9 cellular contexts compared by ENCODE assay signal in the genomic region with DNA sequence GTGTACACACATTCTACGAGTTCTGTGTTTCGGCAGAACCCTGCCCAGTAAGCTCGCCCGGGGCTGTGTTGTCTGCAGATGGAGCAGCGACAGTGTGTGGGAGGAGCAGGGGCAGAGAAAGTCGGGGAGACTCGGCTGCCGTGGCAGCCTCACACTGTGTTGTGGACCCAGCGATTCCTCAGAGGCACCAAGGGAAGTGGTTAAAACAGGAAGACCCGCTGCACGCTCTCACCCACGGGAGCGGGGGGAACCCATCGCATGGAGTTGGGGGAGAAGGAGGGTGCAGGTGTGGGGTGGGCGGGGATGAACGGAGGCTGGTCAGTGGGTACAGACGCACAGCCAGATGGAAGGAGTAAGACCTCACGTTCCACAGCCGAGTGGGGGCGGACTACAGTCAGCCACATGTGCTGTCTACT.
A peak's percentile ranks its signal among the peaks of the same experiment; 100 is the strongest.
DNase-seq lines count a peak whose midpoint lies in the region; ATAC-seq and TF ChIP-seq lines count a peak whose summit lies in the region.
"Had no signal": no experiment of that assay in that cellular context is flagged by ENCODE, and none has a peak within 500 bp of the region (broad histone marks: within the 10 kb centered on the region; RNA-seq: fewer than 3 reads in every experiment).

No MANE protein-coding gene starts in this region.

- POLR2A ChIA-PET in activated B cell treated with CpG ODN at 0.5 μM for 24 hours (lab: Charles Lee), result no interaction called here

- DNase-seq in stimulated activated CD4-positive, alpha-beta T cell treated with anti-CD3 and anti-CD28 coated beads, Interleukin-1b, Interleukin-23, amount 100 ng/mL, for 48 hours, result peak; percentile 44
- no peak for DNase-seq in stimulated activated CD4-positive, alpha-beta T cell treated with anti-CD3 and anti-CD28 coated beads, Interleukin-12 subunit alpha, Interleukin-12 subunit beta, amount 100 ng/mL, for 4 hours
- DNase-seq in activated B cell treated with CpG ODN at 0.5 μM for 24 hours (peak; percentile 29), fibroblast of lung (ENCODE audit: low read depth in 2 of 2) (no peak), HT-29 (ENCODE audit: low spot score) (no peak), NCI-H146 treated with DMSO at 0.1 percent for 48 hours (lab: John Stamatoyannopoulos, UW; ENCODE audit: unreplicated experiment) (no peak)

- H4K20me1 ChIP-seq in fibroblast of lung (ENCODE audit: control insufficient read depth, extremely low read depth, insufficient read depth, low read length), result no peaks in the 10 kb centered on the region

- H3K9me3 Mint-ChIP-seq in activated B cell treated with CpG ODN at 0.5 μM for 24 hours, result no peaks in the 10 kb centered on the region

- H3K27me3 Mint-ChIP-seq in activated B cell treated with CpG ODN at 0.5 μM for 24 hours, result no peaks in the 10 kb centered on the region

- peak overlapping the region in 1 of 4 experiments; percentile 2 for H3K4me3 ChIP-seq in fibroblast of lung (replicated peaks in 1 of 4; ENCODE audit: control extremely low read depth in 1 of 4, insufficient read depth in 1 of 4, low read depth in 3 of 4, low read length in 4 of 4)

- H3K4me1 ChIP-seq in fibroblast of lung (ENCODE audit: control insufficient read depth, extremely low read depth, insufficient read depth, low read length), result peaks cover 11% of the 10 kb centered on the region

- peak overlapping the region; percentile 20 for H2AFZ ChIP-seq in fibroblast of lung (ENCODE audit: low read length)

- H3K27ac Mint-ChIP-seq in activated B cell treated with CpG ODN at 0.5 μM for 24 hours, result peak overlapping the region; percentile 41

- peak overlapping the region; percentile 78 for H3K4me3 Mint-ChIP-seq in activated B cell treated with CpG ODN at 0.5 μM for 24 hours

- no peaks in the 10 kb centered on the region for H3K79me2 ChIP-seq in fibroblast of lung (ENCODE audit: control insufficient read depth, insufficient read depth, low read length)

- ATAC-seq in activated B cell treated with CpG ODN at 0.5 μM for 24 hours (ENCODE audit: low read depth) (peak; percentile 72), GM18519 (IDR thresholded peaks at IDR 0.05; ENCODE audit: low FRiP score, unreplicated experiment) (no peak), SK-N-SH treated with all-trans-retinoic acid at 6 μM for 48 hours (no peak)

- peaks cover 32% of the 10 kb centered on the region for H3K36me3 Mint-ChIP-seq in activated B cell treated with CpG ODN at 0.5 μM for 24 hours (ENCODE audit: low read depth)

- peaks cover 35% of the 10 kb centered on the region for H3K4me1 Mint-ChIP-seq in activated B cell treated with CpG ODN at 0.5 μM for 24 hours

- H3K9me3 ChIP-seq in fibroblast of lung (ENCODE audit: control insufficient read depth, insufficient read depth, low read depth, low read length), result no peaks in the 10 kb centered on the region
- H3K9me3 ChIP-seq: neutrophil had no signal

- H3K27me3 ChIP-seq in fibroblast of lung (ENCODE audit: control insufficient read depth, insufficient read depth, low read length), result no peaks in the 10 kb centered on the region

- CTCF ChIA-PET in activated B cell treated with CpG ODN at 0.5 μM for 24 hours (lab: Charles Lee), result interaction anchor here (0.6 to 0.8 kb wide), 2 partner anchors 60 to 289 kb away, joined by 3 read pairs; no protein-coding TSS in a partner anchor

- H3K9ac ChIP-seq in fibroblast of lung (ENCODE audit: insufficient read depth, low read length), result no peak overlapping the region

- H3K36me3 ChIP-seq in fibroblast of lung (ENCODE audit: control insufficient read depth, insufficient read depth, low read length), result no peaks in the 10 kb centered on the region
- H3K36me3 ChIP-seq: neutrophil had no signal

- H3K27ac ChIP-seq in fibroblast of lung (ENCODE audit: insufficient read depth, low read length), result peak overlapping the region; percentile 27
- H3K27ac ChIP-seq: neutrophil had no signal

- H3K4me2 ChIP-seq in fibroblast of lung (ENCODE audit: extremely low read depth, insufficient read depth, low read length), result peak overlapping the region; percentile 25

- intact Hi-C loops in activated B cell treated with CpG ODN at 0.5 μM for 24 hours (cut with micrococcal nuclease), result loop anchor here (5.0 kb wide), 3 partner anchors 97 to 427 kb away; no protein-coding TSS in a partner anchor

- no peak for TF ChIP-seq CTCF in activated B cell treated with CpG ODN at 0.5 μM for 24 hours (IDR thresholded peaks at IDR 0.05)
- TF ChIP-seq CTCF in fibroblast of lung (conservative IDR thresholded peaks at IDR 0.05 in 1 of 2, IDR thresholded peaks at IDR 0.05 in 1 of 2; ENCODE audit: low read depth in 1 of 2, low read length in 2 of 2), result no peak

TF ChIP-seq in SK-N-SH treated with all-trans-retinoic acid at 6 μM for 48 hours, 23 proteins besides CTCF, POLR2A, EP300 and RAD21:
- TF ChIP-seq PPARA (CRISPR knock-in tag; IDR thresholded peaks at IDR 0.05; ENCODE audit: borderline replicate concordance), result no peak
- TF ChIP-seq, protein P1, sequence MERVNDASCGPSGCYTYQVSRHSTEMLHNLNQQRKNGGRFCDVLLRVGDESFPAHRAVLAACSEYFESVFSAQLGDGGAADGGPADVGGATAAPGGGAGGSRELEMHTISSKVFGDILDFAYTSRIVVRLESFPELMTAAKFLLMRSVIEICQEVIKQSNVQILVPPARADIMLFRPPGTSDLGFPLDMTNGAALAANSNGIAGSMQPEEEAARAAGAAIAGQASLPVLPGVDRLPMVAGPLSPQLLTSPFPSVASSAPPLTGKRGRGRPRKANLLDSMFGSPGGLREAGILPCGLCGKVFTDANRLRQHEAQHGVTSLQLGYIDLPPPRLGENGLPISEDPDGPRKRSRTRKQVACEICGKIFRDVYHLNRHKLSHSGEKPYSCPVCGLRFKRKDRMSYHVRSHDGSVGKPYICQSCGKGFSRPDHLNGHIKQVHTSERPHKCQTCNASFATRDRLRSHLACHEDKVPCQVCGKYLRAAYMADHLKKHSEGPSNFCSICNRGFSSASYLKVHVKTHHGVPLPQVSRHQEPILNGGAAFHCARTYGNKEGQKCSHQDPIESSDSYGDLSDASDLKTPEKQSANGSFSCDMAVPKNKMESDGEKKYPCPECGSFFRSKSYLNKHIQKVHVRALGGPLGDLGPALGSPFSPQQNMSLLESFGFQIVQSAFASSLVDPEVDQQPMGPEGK (CRISPR knock-in tag; IDR thresholded peaks at IDR 0.05; ENCODE audit: borderline replicate concordance), result no peak
- TF ChIP-seq, protein P2, sequence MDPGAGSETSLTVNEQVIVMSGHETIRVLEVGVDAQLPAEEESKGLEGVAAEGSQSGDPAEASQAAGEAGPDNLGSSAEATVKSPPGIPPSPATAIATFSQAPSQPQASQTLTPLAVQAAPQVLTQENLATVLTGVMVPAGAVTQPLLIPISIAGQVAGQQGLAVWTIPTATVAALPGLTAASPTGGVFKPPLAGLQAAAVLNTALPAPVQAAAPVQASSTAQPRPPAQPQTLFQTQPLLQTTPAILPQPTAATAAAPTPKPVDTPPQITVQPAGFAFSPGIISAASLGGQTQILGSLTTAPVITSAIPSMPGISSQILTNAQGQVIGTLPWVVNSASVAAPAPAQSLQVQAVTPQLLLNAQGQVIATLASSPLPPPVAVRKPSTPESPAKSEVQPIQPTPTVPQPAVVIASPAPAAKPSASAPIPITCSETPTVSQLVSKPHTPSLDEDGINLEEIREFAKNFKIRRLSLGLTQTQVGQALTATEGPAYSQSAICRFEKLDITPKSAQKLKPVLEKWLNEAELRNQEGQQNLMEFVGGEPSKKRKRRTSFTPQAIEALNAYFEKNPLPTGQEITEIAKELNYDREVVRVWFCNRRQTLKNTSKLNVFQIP (CRISPR knock-in tag; IDR thresholded peaks at IDR 0.05; ENCODE audit: borderline replicate concordance, low read depth), result no peak
- no peak for TF ChIP-seq ISL1 (CRISPR knock-in tag; IDR thresholded peaks at IDR 0.05)
- no peak for TF ChIP-seq BACH2 (CRISPR knock-in tag; IDR thresholded peaks at IDR 0.05; ENCODE audit: borderline replicate concordance)
- TF ChIP-seq OSR1 (CRISPR knock-in tag; IDR thresholded peaks at IDR 0.05), result no peak
- TF ChIP-seq CSDC2 (CRISPR knock-in tag; IDR thresholded peaks at IDR 0.05), result no peak
- TF ChIP-seq, protein P3, sequence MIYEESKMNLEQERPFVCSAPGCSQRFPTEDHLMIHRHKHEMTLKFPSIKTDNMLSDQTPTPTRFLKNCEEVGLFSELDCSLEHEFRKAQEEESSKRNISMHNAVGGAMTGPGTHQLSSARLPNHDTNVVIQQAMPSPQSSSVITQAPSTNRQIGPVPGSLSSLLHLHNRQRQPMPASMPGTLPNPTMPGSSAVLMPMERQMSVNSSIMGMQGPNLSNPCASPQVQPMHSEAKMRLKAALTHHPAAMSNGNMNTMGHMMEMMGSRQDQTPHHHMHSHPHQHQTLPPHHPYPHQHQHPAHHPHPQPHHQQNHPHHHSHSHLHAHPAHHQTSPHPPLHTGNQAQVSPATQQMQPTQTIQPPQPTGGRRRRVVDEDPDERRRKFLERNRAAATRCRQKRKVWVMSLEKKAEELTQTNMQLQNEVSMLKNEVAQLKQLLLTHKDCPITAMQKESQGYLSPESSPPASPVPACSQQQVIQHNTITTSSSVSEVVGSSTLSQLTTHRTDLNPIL (CRISPR knock-in tag; IDR thresholded peaks at IDR 0.05; ENCODE audit: low read depth), result no peak
- TF ChIP-seq ZFP30 (CRISPR knock-in tag; IDR thresholded peaks at IDR 0.05), result no peak
- no peak for TF ChIP-seq TCF4 (CRISPR knock-in tag; IDR thresholded peaks at IDR 0.05; ENCODE audit: borderline replicate concordance)
- no peak for TF ChIP-seq TOX (CRISPR knock-in tag; IDR thresholded peaks at IDR 0.05; ENCODE audit: borderline replicate concordance)
TF ChIP-seq in SK-N-SH treated with all-trans-retinoic acid at 6 μM for 48 hours: peak in this region for 0.

Comparison
In these comparisons a context has a peak if more than half of its experiments do, and no peak if none do; other contexts are left out.
1. DNase-seq: peak in stimulated activated CD4-positive, alpha-beta T cell treated with anti-CD3 and anti-CD28 coated beads, Interleukin-1b, Interleukin-23, amount 100 ng/mL, for 48 hours (single experiment) and activated B cell treated with CpG ODN at 0.5 μM for 24 hours (single experiment); none in stimulated activated CD4-positive, alpha-beta T cell treated with anti-CD3 and anti-CD28 coated beads, Interleukin-12 subunit alpha, Interleukin-12 subunit beta, amount 100 ng/mL, for 4 hours (single experiment), fibroblast of lung (0 of 2), HT-29 (single experiment) and NCI-H146 treated with DMSO at 0.1 percent for 48 hours (single experiment).